15 cellular contexts compared by ENCODE assay signal in the genomic region with DNA sequence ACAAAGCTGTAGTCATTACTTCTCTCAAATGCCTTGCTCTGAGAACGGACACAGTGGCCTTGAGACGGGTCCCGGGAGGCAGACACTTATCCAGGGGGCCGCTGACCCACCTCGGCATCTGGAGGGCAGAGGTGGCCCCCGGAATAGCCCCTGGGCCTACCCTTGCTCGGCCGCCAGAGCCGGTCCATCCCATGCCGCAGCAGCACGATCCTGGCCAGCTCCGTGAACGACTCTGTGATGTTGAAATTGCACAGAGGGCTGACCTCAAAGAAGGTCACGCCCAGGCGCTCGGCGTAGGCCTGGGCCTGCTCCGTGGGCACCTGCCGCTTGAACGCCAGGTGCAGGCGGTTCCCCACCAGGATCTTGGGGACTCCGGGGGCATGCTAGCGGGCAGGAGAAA. TPM values are rescaled to one million over a fixed set of nuclear protein-coding genes. Genes with fewer than 3 reads are reported as not detected.
DNase-seq lines count a peak whose midpoint lies in the region; ATAC-seq and TF ChIP-seq lines count a peak whose summit lies in the region.
"Had no signal": no experiment of that assay in that cellular context is flagged by ENCODE, and none has a peak within 500 bp of the region (broad histone marks: within the 10 kb centered on the region; RNA-seq: fewer than 3 reads in every experiment).

No MANE protein-coding gene starts in this region.

- no peaks in the 10 kb centered on the region for H3K27me3 ChIP-seq in RWPE2 (ENCODE audit: insufficient read depth, poor library complexity, severe bottlenecking)
- no peaks in the 10 kb centered on the region for H3K27me3 ChIP-seq in tibial artery

- H3K4me1 ChIP-seq in RWPE2 (ENCODE audit: insufficient read depth, poor library complexity, severe bottlenecking) (no peaks in the 10 kb centered on the region), mucosa of descending colon (ENCODE audit: low read depth) (peaks cover 9% of the 10 kb centered on the region), tibial artery (no peaks in the 10 kb centered on the region)
- H3K4me1 ChIP-seq: HAP-1 had no signal

- H3K27ac ChIP-seq in RWPE2 (ENCODE audit: poor library complexity, severe bottlenecking) (no peak overlapping the region), tibial artery (no peak overlapping the region)

- intact Hi-C loops in mucosa of descending colon (cut with DNase I, micrococcal nuclease) (no loop called here), tibial artery (cut with DNase I; ENCODE audit: low total_unique reads) (no loop called here)

- H3K4me3 Mint-ChIP-seq in endothelial cell (ENCODE audit: unreplicated experiment): peak overlapping the region; percentile 3
- H3K4me3 Mint-ChIP-seq: CD4-positive, alpha-beta memory T cell; GM23338; HFFc6 had no signal

- H3K9me3 ChIP-seq in RWPE2 (ENCODE audit: severe bottlenecking) (no peaks in the 10 kb centered on the region), mucosa of descending colon (no peaks in the 10 kb centered on the region), tibial artery (no peaks in the 10 kb centered on the region)
- H3K9me3 ChIP-seq: HAP-1 had no signal

- H3K9me3 Mint-ChIP-seq in endothelial cell (ENCODE audit: unreplicated experiment): no peaks in the 10 kb centered on the region
- H3K9me3 Mint-ChIP-seq: CD4-positive, alpha-beta memory T cell had no signal

- H3K4me1 Mint-ChIP-seq in endothelial cell (ENCODE audit: unreplicated experiment): peaks cover 5% of the 10 kb centered on the region
- H3K4me1 Mint-ChIP-seq: CD4-positive, alpha-beta memory T cell; GM23338 had no signal

- ATAC-seq in RWPE2 (ENCODE audit: low read depth): no peak
- ATAC-seq in mucosa of descending colon: no peak
- no peak for ATAC-seq in GM19452 (IDR thresholded peaks at IDR 0.05; ENCODE audit: unreplicated experiment)
- ATAC-seq: GM23338 had no signal

- H3K4me3 ChIP-seq in RWPE2 (ENCODE audit: severe bottlenecking): no peak overlapping the region
- no peak overlapping the region for H3K4me3 ChIP-seq in mucosa of descending colon
- no peak overlapping the region for H3K4me3 ChIP-seq in tibial artery
- H3K4me3 ChIP-seq: GM23338, HAP-1 had no signal

- DNase-seq in RWPE2 (ENCODE audit: low spot score) (peak; percentile 43), endothelial cell (ENCODE audit: low spot score) (no peak), mucosa of descending colon (peak in 2 of 3 donors; percentile 28 to 40), tibial artery (peak; percentile 6 to 54), NCI-H226 (no peak)
- no peak for DNase-seq in activated CD8-positive, alpha-beta memory T cell treated with anti-CD3 and anti-CD28 coated beads, Interleukin-2, amount 50 U/mL, for 4 hours
- DNase-seq: C1 segment of cervical spinal cord; CD4-positive, alpha-beta memory T cell; COR-L47; DMS153; DND-41; HFFc6 had no signal

- peaks cover 7% of the 10 kb centered on the region for H3K36me3 Mint-ChIP-seq in endothelial cell (ENCODE audit: low read depth, unreplicated experiment)

- no peak overlapping the region for H3K27ac Mint-ChIP-seq in endothelial cell (ENCODE audit: unreplicated experiment)
- H3K27ac Mint-ChIP-seq: CD4-positive, alpha-beta memory T cell; HFFc6 had no signal

- H3K27me3 Mint-ChIP-seq in endothelial cell (ENCODE audit: unreplicated experiment): peaks cover 5% of the 10 kb centered on the region
- H3K27me3 Mint-ChIP-seq: CD4-positive, alpha-beta memory T cell had no signal

- TF ChIP-seq CTCF in RWPE2 (IDR thresholded peaks at IDR 0.05; ENCODE audit: poor library complexity, severe bottlenecking): no peak
- no peak for TF ChIP-seq CTCF in endothelial cell (IDR thresholded peaks at IDR 0.05; ENCODE audit: unreplicated experiment)
- no peak for TF ChIP-seq CTCF in mucosa of descending colon (IDR thresholded peaks at IDR 0.05)
- no peak for TF ChIP-seq CTCF in tibial artery (IDR thresholded peaks at IDR 0.05)

- H3K36me3 ChIP-seq in RWPE2 (ENCODE audit: low read depth) (no peaks in the 10 kb centered on the region), mucosa of descending colon (ENCODE audit: low read depth) (no peaks in the 10 kb centered on the region), tibial artery (peaks cover 11 to 78% (median 50%) of the 10 kb centered on the region in 3 donors)
- H3K36me3 ChIP-seq: HAP-1 had no signal

RNA-seq across cellular contexts. Expression of gene WDR45B, which starts 10.1 kb away (rescaled TPM):
- total RNA-seq in endothelial cell (ENCODE audit: unreplicated experiment) (74.1 TPM), mucosa of descending colon (10 to 100 TPM; 69.0 to 76.0 (median 74.4) TPM)

RNA-seq across cellular contexts. Expression of gene RAB40B, which starts 40.2 kb away (rescaled TPM):
- 6.7 TPM for total RNA-seq in endothelial cell (ENCODE audit: unreplicated experiment)
- total RNA-seq in mucosa of descending colon: 10 to 100 TPM; 21.0 to 52.4 (median 23.9) TPM

RNA-seq across cellular contexts. Expression of gene FN3KRP, which starts 58.2 kb away (rescaled TPM):
- 27.9 TPM for total RNA-seq in endothelial cell (ENCODE audit: unreplicated experiment)
- total RNA-seq in mucosa of descending colon: 10 to 100 TPM; 30.8 to 36.1 (median 34.8) TPM

Comparison
In these comparisons a context has a peak if more than half of its experiments do, and no peak if none do; other contexts are left out.
1. DNase-seq: peak in RWPE2 (single experiment), mucosa of descending colon (2 of 3) and tibial artery (2 of 2); none in endothelial cell (single experiment), activated CD8-positive, alpha-beta memory T cell treated with anti-CD3 and anti-CD28 coated beads, Interleukin-2, amount 50 U/mL, for 4 hours (single experiment) and NCI-H226 (single experiment).